Comparison of ENCODE assay signal across 11 cellular contexts in genomic region chr11:35050596-35050995, GRCh38.
DNase-seq lines count a peak whose midpoint lies in the region; ATAC-seq and TF ChIP-seq lines count a peak whose summit lies in the region.
"Had no signal": no experiment of that assay in that cellular context is flagged by ENCODE, and none has a peak within 500 bp of the region (broad histone marks: within the 10 kb centered on the region; RNA-seq: fewer than 3 reads in every experiment).

No MANE protein-coding gene starts in this region.

- DNase-seq in GF-D8 (lab: John Stamatoyannopoulos, UW) = peak; percentile 55
- DNase-seq in Peyer's patch = no peak
- no peak for DNase-seq in left colon
- no peak for DNase-seq in NCI-H187 treated with DMSO at 0.1 percent for 48 hours (lab: John Stamatoyannopoulos, UW)
- DNase-seq in uterus = no peak
- DNase-seq in medulla oblongata (ENCODE audit: extremely low spot score) = no peak
- DNase-seq: activated CD4-positive, CD25-positive, alpha-beta regulatory T cell treated with anti-CD3 and anti-CD28 coated beads, Interleukin-2, amount 50 U/mL, for 72 hours; left cardiac atrium had no signal

- H3K4me1 ChIP-seq in Peyer's patch = peaks cover 0 to 15% (median 4%) of the 10 kb centered on the region in 4 donors
- peaks cover 21% of the 10 kb centered on the region for H3K4me1 ChIP-seq in muscle layer of colon (ENCODE audit: insufficient read depth, low read length)
- H3K4me1 ChIP-seq in uterus = no peaks in the 10 kb centered on the region
- H3K4me1 ChIP-seq: vagina had no signal

- H3K9me3 ChIP-seq in Peyer's patch (no peaks in the 10 kb centered on the region), muscle layer of colon (ENCODE audit: low read length) (no peaks in the 10 kb centered on the region), uterus (no peaks in the 10 kb centered on the region)
- H3K9me3 ChIP-seq: vagina had no signal

- TF ChIP-seq CTCF in Peyer's patch (IDR thresholded peaks at IDR 0.05) = no peak
- no peak for TF ChIP-seq CTCF in uterus (IDR thresholded peaks at IDR 0.05)

- peak overlapping the region in 3 of 4 donors; percentile 10 to 25 (median 25) for H3K27ac ChIP-seq in Peyer's patch
- peak overlapping the region; percentile 53 for H3K27ac ChIP-seq in muscle layer of colon (ENCODE audit: low read depth, low read length)
- H3K27ac ChIP-seq in uterus = no peak overlapping the region
- H3K27ac ChIP-seq: vagina had no signal

- H3K4me3 ChIP-seq in Peyer's patch (no peak overlapping the region), muscle layer of colon (ENCODE audit: low read depth in 1 of 2, low read length in 2 of 2) (no peak overlapping the region), uterus (no peak overlapping the region)
- H3K4me3 ChIP-seq: vagina had no signal

- no peak overlapping the region for H3K9ac ChIP-seq in muscle layer of colon (ENCODE audit: low read length)

- no peaks in the 10 kb centered on the region for H3K27me3 ChIP-seq in Peyer's patch
- H3K27me3 ChIP-seq in muscle layer of colon (ENCODE audit: control insufficient read depth in 1 of 2, insufficient read depth in 2 of 2, low read length in 2 of 2) = no peaks in the 10 kb centered on the region
- H3K27me3 ChIP-seq in uterus = no peaks in the 10 kb centered on the region
- H3K27me3 ChIP-seq: vagina had no signal

- peak; percentile 32 for ATAC-seq in HG02642 (IDR thresholded peaks at IDR 0.05; ENCODE audit: poor library complexity, unreplicated experiment)
- ATAC-seq in left colon = no peak
- ATAC-seq: left cardiac atrium had no signal

- no peak for TF ChIP-seq POLR2A in Peyer's patch (IDR thresholded peaks at IDR 0.05)
- no peak for TF ChIP-seq POLR2A in uterus (IDR thresholded peaks at IDR 0.05)

- H3K36me3 ChIP-seq in Peyer's patch (no peaks in the 10 kb centered on the region), muscle layer of colon (ENCODE audit: insufficient read depth, low read length) (no peaks in the 10 kb centered on the region), uterus (no peaks in the 10 kb centered on the region)
- H3K36me3 ChIP-seq: vagina had no signal

- intact Hi-C loops in left colon (cut with DNase I, micrococcal nuclease) = no loop called here
- intact Hi-C loops in uterus (cut with DNase I; ENCODE audit: low total_unique reads) = no loop called here

Comparison
In these comparisons a context has a peak if more than half of its experiments do, and no peak if none do; other contexts are left out.
1. H3K27ac ChIP-seq: peak in Peyer's patch (3 of 4) and muscle layer of colon (single experiment); none in uterus (0 of 2).